ENCODE assay signal across 8 cellular contexts in genomic region chr22:36384766-36385400, GRCh38. TPM values are rescaled to one million over a fixed set of nuclear protein-coding genes. Genes with fewer than 3 reads are reported as not detected.
DNase-seq lines count a peak whose midpoint lies in the region; ATAC-seq and TF ChIP-seq lines count a peak whose summit lies in the region.

No MANE protein-coding gene starts in this region.

- peaks cover 73 to 83% of the 10 kb centered on the region in 2 experiments for H3K4me1 ChIP-seq in neutrophil (ENCODE audit: control insufficient read depth in 1 of 2, insufficient read depth in 1 of 2, low read depth in 1 of 2, low read length in 1 of 2)

- DNase-seq in AML-193 (lab: John Stamatoyannopoulos, UW): peak; percentile 59 to 62
- DNase-seq in HCEC 1CT: peak; percentile 48
- DNase-seq in epithelial cell of proximal tubule (ENCODE audit: low read depth): no peak
- no peak for DNase-seq in cortex of kidney (lab: John Stamatoyannopoulos, UW)

- no peak for TF ChIP-seq CTCF in VCaP (conservative IDR thresholded peaks at IDR 0.05)
- no peak for TF ChIP-seq CTCF in epithelial cell of proximal tubule (conservative IDR thresholded peaks at IDR 0.05; ENCODE audit: low read depth, low read length)
- TF ChIP-seq CTCF in neutrophil (IDR thresholded peaks at IDR 0.05): no peak

- no peaks in the 10 kb centered on the region for H3K27me3 ChIP-seq in neutrophil

- no peaks in the 10 kb centered on the region for H3K9me3 ChIP-seq in neutrophil

- peak overlapping the region; percentile 92 for H3K27ac ChIP-seq in VCaP
- peak overlapping the region; percentile 99 for H3K27ac ChIP-seq in neutrophil

- H3K36me3 ChIP-seq in neutrophil: peaks cover 33% of the 10 kb centered on the region

- no peak for ATAC-seq in GM19328 (IDR thresholded peaks at IDR 0.05; ENCODE audit: unreplicated experiment)
- ATAC-seq in HG03039 (IDR thresholded peaks at IDR 0.05; ENCODE audit: unreplicated experiment): no peak

- peak overlapping the region; percentile 81 for H3K4me3 ChIP-seq in epithelial cell of proximal tubule (ENCODE audit: low read depth, low read length)
- H3K4me3 ChIP-seq in neutrophil (ENCODE audit: low read depth in 1 of 2, low read length in 1 of 2): peak overlapping the region; percentile 90 to 96

RNA-seq across cellular contexts. Expression of gene MYH9, which starts 2.9 kb away (rescaled TPM):
- total RNA-seq in epithelial cell of proximal tubule: 797 and 896 TPM in 2 replicates

Comparison
In these comparisons a context has a peak if more than half of its experiments do, and no peak if none do; other contexts are left out.
1. DNase-seq: peak in AML-193 (2 of 2) and HCEC 1CT (single experiment); none in epithelial cell of proximal tubule (single experiment) and cortex of kidney (single experiment).